20 cellular contexts compared by ENCODE assay signal in genomic region chr10:97063271-97063982, GRCh38.
"Had no signal": no experiment of that assay in that cellular context is flagged by ENCODE, and none has a peak within 500 bp of the region (broad histone marks: within the 10 kb centered on the region; RNA-seq: fewer than 3 reads in every experiment).

No MANE protein-coding gene starts in this region.

- H3K27ac ChIP-seq: hepatocyte, psoas muscle, right lobe of liver, thoracic aorta, transverse colon had no signal

- H3K4me2 ChIP-seq: hepatocyte had no signal

- H3K4me1 Mint-ChIP-seq: nephron; stimulated activated naive B cell treated with anti-CD40 and anti-IgM and Interleukin-4, amounts not matched to agents 10 μg/mL and 1 μg/mL and 100 μg/mL, for 72 hours had no signal

- H3K27ac Mint-ChIP-seq: dendritic cell treated with granulocyte-macrophage colony-stimulating factor and Interleukin-4, amounts not matched to agents 40 ng/mL and 50 ng/mL, for 4 days; nephron; stimulated activated naive B cell treated with anti-CD40 and anti-IgM and Interleukin-4, amounts not matched to agents 10 μg/mL and 1 μg/mL and 100 μg/mL, for 72 hours; stimulated activated naive CD8-positive, alpha-beta T cell treated with anti-CD3 and anti-CD28 coated beads, Interleukin-15, amount 100 ng/mL, for 72 hours had no signal

- H3K36me3 ChIP-seq: right lobe of liver, thoracic aorta, transverse colon had no signal

- H3K4me3 Mint-ChIP-seq: dendritic cell treated with granulocyte-macrophage colony-stimulating factor and Interleukin-4, amounts not matched to agents 40 ng/mL and 50 ng/mL, for 4 days; nephron; stimulated activated naive B cell treated with anti-CD40 and anti-IgM and Interleukin-4, amounts not matched to agents 10 μg/mL and 1 μg/mL and 100 μg/mL, for 72 hours; stimulated activated naive CD8-positive, alpha-beta T cell treated with anti-CD3 and anti-CD28 coated beads, Interleukin-15, amount 100 ng/mL, for 72 hours had no signal

- H3K36me3 Mint-ChIP-seq: naive B cell; stimulated activated naive B cell treated with anti-CD40 and anti-IgM and Interleukin-4, amounts not matched to agents 10 μg/mL and 1 μg/mL and 100 μg/mL, for 72 hours had no signal

- H3K9me3 Mint-ChIP-seq: dendritic cell treated with granulocyte-macrophage colony-stimulating factor and Interleukin-4, amounts not matched to agents 40 ng/mL and 50 ng/mL, for 4 days; naive B cell; nephron; stimulated activated naive B cell treated with anti-CD40 and anti-IgM and Interleukin-4, amounts not matched to agents 10 μg/mL and 1 μg/mL and 100 μg/mL, for 72 hours; stimulated activated naive CD8-positive, alpha-beta T cell treated with anti-CD3 and anti-CD28 coated beads, Interleukin-15, amount 100 ng/mL, for 72 hours had no signal

- DNase-seq: erythroblast; foreskin melanocyte; head of caudate nucleus; left colon; left ventricle myocardium superior; mesendoderm; naive B cell; psoas muscle; retina; right lobe of liver; stimulated activated CD4-positive, alpha-beta T cell treated with anti-CD3 and anti-CD28 coated beads, Interleukin-2, amount 100 ng/mL, for 24 hours; stimulated activated CD4-positive, alpha-beta T cell treated with anti-CD3 and anti-CD28 coated beads, Interleukin-4, amount 100 ng/mL, for 4 hours; stimulated activated naive B cell treated with anti-CD40 and anti-IgM and Interleukin-4, amounts not matched to agents 10 μg/mL and 1 μg/mL and 100 μg/mL, for 72 hours; stimulated activated naive CD8-positive, alpha-beta T cell treated with anti-CD3 and anti-CD28 coated beads, Interleukin-15, amount 100 ng/mL, for 72 hours; transverse colon had no signal

- H3K27me3 ChIP-seq: hepatocyte, right lobe of liver, transverse colon had no signal

- H2AFZ ChIP-seq: hepatocyte had no signal

- H3K4me1 ChIP-seq: right lobe of liver, transverse colon had no signal

- H3K9me3 ChIP-seq: psoas muscle, right lobe of liver, thoracic aorta, transverse colon had no signal

- H3K4me3 ChIP-seq: hepatocyte, lung, psoas muscle, right lobe of liver, thoracic aorta, transverse colon had no signal
